In genomic region chr16:88869673-88869980, GRCh38 we compare ENCODE assay signal across 26 cellular contexts. TPM values are rescaled to one million over a fixed set of nuclear protein-coding genes. Genes with fewer than 3 reads are reported as not detected.
"Had no signal": no experiment of that assay in that cellular context is flagged by ENCODE, and none has a peak within 500 bp of the region (broad histone marks: within the 10 kb centered on the region; RNA-seq: fewer than 3 reads in every experiment).

No MANE protein-coding gene starts in this region.

- ATAC-seq: foreskin keratinocyte, left lobe of liver, right lobe of liver, WTC11 had no signal

- H3K4me1 ChIP-seq: foreskin keratinocyte, neural progenitor cell, prostate gland, right lobe of liver, thyroid gland had no signal

- H3K9me3 ChIP-seq: prostate gland, right lobe of liver, thyroid gland had no signal

- H3K27ac ChIP-seq: epithelial cell of prostate, foreskin keratinocyte, neural progenitor cell, prostate gland, right lobe of liver, thyroid gland had no signal

- H3K4me2 ChIP-seq: neural progenitor cell, smooth muscle cell had no signal

- H3K27me3 ChIP-seq: neural progenitor cell, right lobe of liver, thyroid gland had no signal

- H2AFZ ChIP-seq: neural progenitor cell had no signal

- H3K9ac ChIP-seq: neural progenitor cell had no signal

- FAIRE-seq: keratinocyte had no signal

- DNase-seq: activated CD4-positive, alpha-beta memory T cell treated with anti-CD3 and anti-CD28 coated beads for 36 hours; activated CD4-positive, alpha-beta T cell treated with anti-CD3 and anti-CD28 coated beads for 4 hours; activated gamma-delta T cell treated with Interleukin-2 at 50 U/mL for 16 hours; activated T-cell treated with anti-CD3 and anti-CD28 coated beads for 4 hours; amniotic stem cell; foreskin keratinocyte; mammary epithelial cell; midbrain; naive B cell; right lobe of liver; stimulated activated CD4-positive, alpha-beta T cell treated with anti-CD3 and anti-CD28 coated beads, Interleukin-4, amount 100 ng/mL, for 1 hour; thyroid gland had no signal

- H3K36me3 ChIP-seq: neural progenitor cell, prostate gland, right lobe of liver, thyroid gland had no signal

- H3K4me3 ChIP-seq: neural progenitor cell, prostate gland, right lobe of liver, smooth muscle cell, thyroid gland had no signal

RNA-seq across cellular contexts. Expression of gene PABPN1L, which starts 3.2 kb away (rescaled TPM):
- total RNA-seq: activated CD4-positive, alpha-beta memory T cell treated with anti-CD3 and anti-CD28 coated beads for 36 hours; activated naive CD4-positive, alpha-beta T cell treated with anti-CD3 and anti-CD28 coated beads, Interleukin-2, amount 50 U/mL, for 72 hours; activated T-helper 1 cell treated with anti-CD3 and anti-CD28 coated beads, Interleukin-12 subunit alpha, Interleukin-12 subunit beta, Interleukin-2, Interleukin-4 antibody, amounts not matched to agents 30 ng/mL and 10 ng/mL and 1 ng/mL, durations not matched to agents 14 hours and 24 hours and 36 hours; dermis microvascular lymphatic vessel endothelial cell; fibroblast of lung; foreskin keratinocyte; mammary epithelial cell; osteocyte; smooth muscle cell; T-helper 2 cell treated with Interferon-gamma antibody and Interleukin-4, amounts not matched to agents 100 ng/mL and 5 ng/mL, for 36 hours; thyroid gland; ureter; WTC11 had no signal
- polyA plus RNA-seq: fibroblast of lung, foreskin keratinocyte, keratinocyte, mammary epithelial cell, smooth muscle cell had no signal
